8 cellular contexts compared by ENCODE assay signal in the genomic region with DNA sequence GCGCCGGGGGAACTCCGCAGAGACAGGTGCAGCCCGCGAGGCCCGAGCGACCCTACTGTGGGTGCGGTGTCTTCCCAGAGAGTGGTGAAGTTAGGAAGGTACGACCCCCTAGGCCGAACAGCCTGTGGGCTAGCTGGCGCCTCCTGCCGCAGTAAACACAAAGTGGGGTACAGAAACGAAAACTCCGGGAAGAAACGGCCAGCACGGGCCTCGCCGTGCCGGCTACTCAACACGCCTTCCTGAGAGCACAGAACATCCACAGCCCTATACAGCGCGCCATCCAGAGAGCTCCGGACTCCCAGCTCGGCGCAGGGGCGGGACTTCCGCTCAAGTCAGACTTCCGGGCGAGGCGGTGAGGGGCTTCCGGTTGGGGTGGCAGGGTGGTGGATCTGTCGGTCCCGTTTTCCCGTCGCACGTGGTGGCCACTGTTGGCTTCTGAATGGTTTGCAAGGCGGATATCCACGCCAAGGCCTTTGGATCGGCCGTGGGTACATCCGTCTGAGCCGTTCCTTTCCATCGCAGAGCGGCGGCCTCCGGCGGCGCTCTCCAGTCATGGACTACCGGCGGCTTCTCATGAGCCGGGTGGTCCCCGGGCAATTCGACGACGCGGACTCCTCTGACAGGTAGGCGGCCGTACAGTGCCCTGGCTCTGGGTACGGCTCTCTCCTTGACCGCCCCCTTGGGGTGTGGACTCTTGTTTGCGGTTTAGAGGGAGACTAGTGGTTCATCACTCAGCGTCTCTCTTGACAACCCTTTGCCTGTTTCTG. TPM values are rescaled to one million over a fixed set of nuclear protein-coding genes. Genes with fewer than 3 reads are reported as not detected.
A peak's percentile ranks its signal among the peaks of the same experiment; 100 is the strongest.
DNase-seq lines count a peak whose midpoint lies in the region; ATAC-seq, FAIRE-seq and TF ChIP-seq lines count a peak whose summit lies in the region.

A gene (minus strand): TSS at position 292 of the 767 bp plus-strand sequence. CDS start 2,569 bp downstream, outside the sequence.
A gene (plus strand): TSS at position 358 of the 767 bp plus-strand sequence. CDS start 195 bp downstream, at position 553.

- H3K4me1 ChIP-seq in heart right ventricle (peaks cover 3 to 28% (median 22%) of the 10 kb centered on the region in 9 donors), upper lobe of left lung (peaks cover 15 to 26% (median 19%) of the 10 kb centered on the region in 4 donors)

- peak; percentile 97 for ATAC-seq in HG02798 (IDR thresholded peaks at IDR 0.05; ENCODE audit: poor library complexity, unreplicated experiment)
- ATAC-seq in heart right ventricle: peak; percentile 99 to 100 (median 100)
- peak; percentile 99 to 100 for ATAC-seq in upper lobe of left lung (ENCODE audit: low FRiP score in 2 of 2)

- intact Hi-C loops in heart right ventricle (cut with DNase I) (loop anchor here in 8 of 10 donors (2.0 to 10.0 kb wide), 7 partner anchors 65 to 277 kb away; a partner anchor contains a TSS), posterior cingulate gyrus (cut with DNase I) (loop anchor here (1.0 to 10.0 kb wide), 2 partner anchors 76 to 105 kb away; a partner anchor contains a TSS)

- peak; percentile 98 for TF ChIP-seq POLR2A in GM12891 (IDR thresholded peaks at IDR 0.05; ENCODE audit: low read depth, low read length)
- TF ChIP-seq POLR2A in upper lobe of left lung (IDR thresholded peaks at IDR 0.05): peak in 3 of 4 donors; percentile 74 to 89 (median 85)

- H3K36me3 ChIP-seq in heart right ventricle (peaks cover 0 to 22% (median 4%) of the 10 kb centered on the region in 9 donors), upper lobe of left lung (peaks cover 0 to 12% (median 7%) of the 10 kb centered on the region in 4 donors)

- H3K4me3 ChIP-seq in heart right ventricle (peak within 1 kb of the TSS; percentile 68 to 90 (median 80)), upper lobe of left lung (peak within 1 kb of the TSS; percentile 80 to 98 (median 88))

- WGBS in adipose tissue, 3 donors: 0% methylated on average over 62 of the region's 62 CpGs
- 0% methylated on average over 62 of the region's 62 CpGs for WGBS in heart right ventricle, 2 donors
- WGBS in upper lobe of left lung, 2 donors: 0 to 1% methylated on average over 19 to 30 of the region's 62 CpGs

- H3K9me3 ChIP-seq in heart right ventricle (no peaks in the 10 kb centered on the region), upper lobe of left lung (no peaks in the 10 kb centered on the region)

- DNase-seq in GM12891 (ENCODE audit: insufficient read length, low spot score): peak; percentile 86
- peak; percentile 74 for DNase-seq in NCI-H1417 treated with DMSO at 0.1 percent for 48 hours (lab: John Stamatoyannopoulos, UW)
- DNase-seq in SW 1271 (lab: John Stamatoyannopoulos, UW): peak; percentile 89 to 96
- peak; percentile 95 for DNase-seq in heart right ventricle
- peak; percentile 91 to 99 (median 96) for DNase-seq in posterior cingulate gyrus
- DNase-seq in upper lobe of left lung: peak; percentile 97

- peak within 1 kb of the TSS; percentile 30 for H3K27ac ChIP-seq in adipose tissue (ENCODE audit: low read depth, low read length)
- H3K27ac ChIP-seq in heart right ventricle: peak within 1 kb of the TSS; percentile 49 to 95 (median 90)
- H3K27ac ChIP-seq in upper lobe of left lung: peak within 1 kb of the TSS; percentile 93 to 96 (median 94)

- H3K27me3 ChIP-seq in heart right ventricle: no peaks in the 10 kb centered on the region
- no peaks in the 10 kb centered on the region for H3K27me3 ChIP-seq in upper lobe of left lung

- no peak for TF ChIP-seq EP300 in upper lobe of left lung (IDR thresholded peaks at IDR 0.05)

- FAIRE-seq in GM12891 (lab: Jason Lieb, UNC): peak; percentile 98

- TF ChIP-seq CTCF in heart right ventricle (IDR thresholded peaks at IDR 0.05): peak in 5 of 9 donors; percentile 15 to 39 (median 31)
- peak in 2 of 6 experiments; percentile 28 to 34 for TF ChIP-seq CTCF in upper lobe of left lung (IDR thresholded peaks at IDR 0.05)

TF ChIP-seq in GM12891, 5 proteins besides CTCF, POLR2A, EP300 and RAD21:
- peak; percentile 61 for TF ChIP-seq SPI1 (IDR thresholded peaks at IDR 0.05; ENCODE audit: low read depth, low read length)
- no peak for TF ChIP-seq PAX5 (IDR thresholded peaks at IDR 0.05; ENCODE audit: insufficient read depth, low read length, severe bottlenecking)
- TF ChIP-seq POU2F2 (IDR thresholded peaks at IDR 0.05; ENCODE audit: low read depth, low read length): peak; percentile 80; the same call in 1 of the 2 replicates
- peak; percentile 88 for TF ChIP-seq TAF1 (IDR thresholded peaks at IDR 0.05; ENCODE audit: low read depth, low read length)
- TF ChIP-seq POLR2AphosphoS5 (IDR thresholded peaks at IDR 0.05; ENCODE audit: low read depth, low read length): peak; percentile 98
TF ChIP-seq in GM12891: peak in this region for 4.

RNA-seq across cellular contexts. Expression of the first gene that starts in this region (rescaled TPM):
- polyA plus RNA-seq in GM12891 (2012; ENCODE audit: low read depth, missing spikeins): 0.05 TPM
- polyA plus RNA-seq in adipose tissue (not detected), heart right ventricle (not detected)
- total RNA-seq in heart right ventricle (under 1 TPM in 2 of 10 donors, not detected in 8; 0.08 to 0.32 TPM), upper lobe of left lung (not detected)

RNA-seq across cellular contexts. Expression of the second gene that starts in this region (rescaled TPM):
- polyA plus RNA-seq in GM12891 (2012; ENCODE audit: low read depth, missing spikeins): 18.1 TPM
- polyA plus RNA-seq in adipose tissue (10 to 100 TPM in 2 of 3 donors, 1 to 10 TPM in 1; 7.2 to 19.9 (median 17.3) TPM), heart right ventricle (10 to 100 TPM in 1 of 2 donors, 1 to 10 TPM in 1; 8.4 to 11.1 TPM)
- total RNA-seq in heart right ventricle (10 to 100 TPM in 6 of 10 donors, 1 to 10 TPM in 4; 7.0 to 13.4 (median 11.0) TPM), upper lobe of left lung (10 to 100 TPM in 5 of 6 donors, 1 to 10 TPM in 1; 6.0 to 24.8 (median 13.9) TPM)

Comparison
In these comparisons a context has a peak if more than half of its experiments do, and no peak if none do; other contexts are left out.
1. Peak in every context shown above with its lines: DNase-seq, ATAC-seq, H3K4me3 ChIP-seq and H3K27ac ChIP-seq.
2. H3K27ac ChIP-seq: peak in every context shown above with its lines; median percentile 94 in upper lobe of left lung; 90 in heart right ventricle; 30 in adipose tissue.